Comparison of ENCODE assay signal across 28 cellular contexts in genomic region chr1:102776074-102776473, GRCh38.
A peak's percentile ranks its signal among the peaks of the same experiment; 100 is the strongest.
DNase-seq lines count a peak whose midpoint lies in the region; ATAC-seq and TF ChIP-seq lines count a peak whose summit lies in the region.
"Had no signal": no experiment of that assay in that cellular context is flagged by ENCODE, and none has a peak within 500 bp of the region (broad histone marks: within the 10 kb centered on the region; RNA-seq: fewer than 3 reads in every experiment).

No MANE protein-coding gene starts in this region.

- no peaks in the 10 kb centered on the region for H3K9me2 ChIP-seq in GM23338 (ENCODE audit: insufficient read depth)
- H3K9me2 ChIP-seq: SK-N-SH had no signal

- peak; percentile 69 for DNase-seq in GM23338 (ENCODE audit: low spot score)
- DNase-seq in NCI-H2081 treated with DMSO at 0.1 percent for 48 hours (lab: John Stamatoyannopoulos, UW): peak; percentile 58
- DNase-seq in NCI-H774 (lab: John Stamatoyannopoulos, UW): peak; percentile 47
- peak; percentile 27 for DNase-seq in iPS DF 6.9 (ENCODE audit: low read depth, low spot score)
- DNase-seq in natural killer cell: no peak
- no peak for DNase-seq in coronary artery (ENCODE audit: low spot score)
- no peak for DNase-seq in KG1 (lab: John Stamatoyannopoulos, UW)
- DNase-seq in right cardiac atrium: no peak
- DNase-seq: activated CD8-positive, alpha-beta T cell treated with anti-CD3 and anti-CD28 coated beads, Interleukin-2, amount 10 ng/mL, durations not matched to agents 7 days and 5 days; activated naive CD4-positive, alpha-beta T cell treated with anti-CD3 and anti-CD28 coated beads for 36 hours; activated T-cell treated with anti-CD3 and anti-CD28 coated beads, Interleukin-2, amount 50 U/mL, for 24 hours; amygdala; CD4-positive, alpha-beta memory T cell; DMS79 treated with DMSO at 0.1 percent for 48 hours; glutamatergic neuron; immature natural killer cell; left ventricle myocardium inferior; midbrain; NCI-H2029; nephron progenitor cell; SK-N-SH; stimulated activated CD4-positive, alpha-beta T cell treated with anti-CD3 and anti-CD28 coated beads, Interleukin-4, amount 100 ng/mL, for 1 hour; stimulated activated naive CD8-positive, alpha-beta T cell treated with anti-CD3 and anti-CD28 coated beads, Interleukin-15, Interleukin-2, amounts not matched to agents 100 U/mL and 50 U/mL, for 24 hours; T-helper 9 cell; trophoblast cell had no signal

- TF ChIP-seq CTCF in GM23338 (conservative IDR thresholded peaks at IDR 0.05; ENCODE audit: low read depth in 2 of 2) (no peak), natural killer cell (IDR thresholded peaks at IDR 0.05) (no peak), coronary artery (IDR thresholded peaks at IDR 0.05) (no peak)

- no peaks in the 10 kb centered on the region for H3K79me2 ChIP-seq in GM23338 (replicated peaks; ENCODE audit: insufficient read depth)

- H3K9me3 ChIP-seq in iPS DF 6.9 (ENCODE audit: control insufficient read depth, insufficient read depth, low read length) (no peaks in the 10 kb centered on the region), right cardiac atrium (ENCODE audit: control insufficient read depth, low read length) (no peaks in the 10 kb centered on the region)
- H3K9me3 ChIP-seq: left ventricle myocardium inferior, prostate gland, SK-N-SH had no signal

- H3K4me3 ChIP-seq in GM23338 (no peak overlapping the region), iPS DF 6.9 (ENCODE audit: low read length) (no peak overlapping the region), coronary artery (no peak overlapping the region), right cardiac atrium (ENCODE audit: low read length) (no peak overlapping the region)
- H3K4me3 ChIP-seq: left ventricle myocardium inferior, prostate gland, smooth muscle cell had no signal

- no peaks in the 10 kb centered on the region for H4K20me1 ChIP-seq in GM23338 (replicated peaks; ENCODE audit: insufficient read depth)

- no peak overlapping the region for H3K27ac Mint-ChIP-seq in GM23338
- no peak overlapping the region for H3K27ac Mint-ChIP-seq in natural killer cell
- H3K27ac Mint-ChIP-seq: activated CD8-positive, alpha-beta T cell treated with anti-CD3 and anti-CD28 coated beads, Interleukin-2, amount 10 ng/mL, durations not matched to agents 7 days and 5 days; activated naive CD4-positive, alpha-beta T cell treated with anti-CD3 and anti-CD28 coated beads for 36 hours; activated T-cell treated with anti-CD3 and anti-CD28 coated beads, Interleukin-2, amount 50 U/mL, for 24 hours; CD4-positive, alpha-beta memory T cell; dendritic cell treated with granulocyte-macrophage colony-stimulating factor and Interleukin-4, amounts not matched to agents 40 ng/mL and 50 ng/mL, for 4 days; immature natural killer cell; nephron progenitor cell had no signal

- H3K27me3 ChIP-seq in GM23338 (ENCODE audit: insufficient read depth): no peaks in the 10 kb centered on the region
- no peaks in the 10 kb centered on the region for H3K27me3 ChIP-seq in iPS DF 6.9 (ENCODE audit: control insufficient read depth, insufficient read depth, low read length)
- no peaks in the 10 kb centered on the region for H3K27me3 ChIP-seq in right cardiac atrium (ENCODE audit: control insufficient read depth, insufficient read depth)

- H3K4me1 ChIP-seq in GM23338 (ENCODE audit: insufficient read depth): no peaks in the 10 kb centered on the region
- H3K4me1 ChIP-seq in iPS DF 6.9 (ENCODE audit: control insufficient read depth, insufficient read depth, low read length): no peaks in the 10 kb centered on the region
- H3K4me1 ChIP-seq in right cardiac atrium (ENCODE audit: control insufficient read depth, insufficient read depth, low read length): no peaks in the 10 kb centered on the region
- H3K4me1 ChIP-seq: left ventricle myocardium inferior, prostate gland had no signal

- H3K4me2 ChIP-seq in GM23338: no peak overlapping the region
- H3K4me2 ChIP-seq: SK-N-SH, smooth muscle cell had no signal

- ATAC-seq in GM23338 (peak; percentile 93), natural killer cell (no peak), right cardiac atrium (no peak)
- ATAC-seq: activated CD8-positive, alpha-beta T cell treated with anti-CD3 and anti-CD28 coated beads, Interleukin-2, amount 10 ng/mL, durations not matched to agents 7 days and 5 days; stimulated activated naive CD8-positive, alpha-beta T cell treated with anti-CD3 and anti-CD28 coated beads, Interleukin-15, Interleukin-2, amounts not matched to agents 100 U/mL and 50 U/mL, for 24 hours had no signal

- H3K4me1 Mint-ChIP-seq in GM23338: peaks cover 12% of the 10 kb centered on the region; the same call in 2 of the 3 replicates
- no peaks in the 10 kb centered on the region for H3K4me1 Mint-ChIP-seq in natural killer cell
- H3K4me1 Mint-ChIP-seq: immature natural killer cell, nephron progenitor cell had no signal

- H3K36me3 Mint-ChIP-seq in GM23338 (ENCODE audit: low read depth) (no peaks in the 10 kb centered on the region), natural killer cell (no peaks in the 10 kb centered on the region)
- H3K36me3 Mint-ChIP-seq: CD4-positive, alpha-beta memory T cell; immature natural killer cell had no signal

- H3K36me3 ChIP-seq in GM23338 (ENCODE audit: insufficient read depth) (no peaks in the 10 kb centered on the region), iPS DF 6.9 (ENCODE audit: control insufficient read depth, insufficient read depth, low read length) (no peaks in the 10 kb centered on the region)
- H3K36me3 ChIP-seq: left ventricle myocardium inferior, prostate gland had no signal

- H3K27ac ChIP-seq in GM23338 (ENCODE audit: low read depth) (no peak overlapping the region), iPS DF 6.9 (ENCODE audit: low read length) (no peak overlapping the region), coronary artery (no peak overlapping the region), right cardiac atrium (ENCODE audit: low read length) (no peak overlapping the region)
- H3K27ac ChIP-seq: left ventricle myocardium inferior, prostate gland had no signal

- WGBS in iPS DF 6.9 (ENCODE audit: insufficient coverage, insufficient read length): no CpG with 5 or more reads among the region's 1 CpG
- 63% methylated on average over 1 of the region's 1 CpG for WGBS in right cardiac atrium

- H3K4me3 Mint-ChIP-seq in GM23338 (no peak overlapping the region), natural killer cell (no peak overlapping the region)
- H3K4me3 Mint-ChIP-seq: activated CD8-positive, alpha-beta T cell treated with anti-CD3 and anti-CD28 coated beads, Interleukin-2, amount 10 ng/mL, durations not matched to agents 7 days and 5 days; activated naive CD4-positive, alpha-beta T cell treated with anti-CD3 and anti-CD28 coated beads for 36 hours; activated T-cell treated with anti-CD3 and anti-CD28 coated beads, Interleukin-2, amount 50 U/mL, for 24 hours; CD4-positive, alpha-beta memory T cell; dendritic cell treated with granulocyte-macrophage colony-stimulating factor and Interleukin-4, amounts not matched to agents 40 ng/mL and 50 ng/mL, for 4 days; immature natural killer cell; nephron progenitor cell had no signal

- H3K27me3 Mint-ChIP-seq in GM23338 (ENCODE audit: insufficient read depth, low read depth, poor library complexity): no peaks in the 10 kb centered on the region
- H3K27me3 Mint-ChIP-seq in natural killer cell (ENCODE audit: low read depth in 2 of 2): no peaks in the 10 kb centered on the region
- H3K27me3 Mint-ChIP-seq: activated T-cell treated with anti-CD3 and anti-CD28 coated beads, Interleukin-2, amount 50 U/mL, for 24 hours; CD4-positive, alpha-beta memory T cell; dendritic cell treated with granulocyte-macrophage colony-stimulating factor and Interleukin-4, amounts not matched to agents 40 ng/mL and 50 ng/mL, for 4 days had no signal

- intact Hi-C loops in natural killer cell (cut with micrococcal nuclease) (no loop called here), right cardiac atrium (cut with DNase I) (no loop called here)

- H3K9me3 Mint-ChIP-seq in GM23338 (peaks cover 3% of the 10 kb centered on the region; the same call in 2 of the 3 replicates), natural killer cell (peaks cover 2 to 3% of the 10 kb centered on the region in 2 donors)
- H3K9me3 Mint-ChIP-seq: activated naive CD4-positive, alpha-beta T cell treated with anti-CD3 and anti-CD28 coated beads for 36 hours; activated T-cell treated with anti-CD3 and anti-CD28 coated beads, Interleukin-2, amount 50 U/mL, for 24 hours; dendritic cell treated with granulocyte-macrophage colony-stimulating factor and Interleukin-4, amounts not matched to agents 40 ng/mL and 50 ng/mL, for 4 days; nephron progenitor cell had no signal

- H2AFZ ChIP-seq in GM23338: no peak overlapping the region

- no peaks in the 10 kb centered on the region for H3F3A ChIP-seq in GM23338 (replicated peaks; ENCODE audit: low read depth)

TF ChIP-seq in GM23338, 12 proteins besides CTCF, POLR2A, EP300 and RAD21 (continues in another document):
- TF ChIP-seq ZNF331 (CRISPR knock-in tag; IDR thresholded peaks at IDR 0.05; ENCODE audit: low read depth): no peak
- no peak for TF ChIP-seq REST (IDR thresholded peaks at IDR 0.05; ENCODE audit: unreplicated experiment)
- TF ChIP-seq CREB1 (CRISPR knock-in tag; IDR thresholded peaks at IDR 0.05; ENCODE audit: low read depth): 0 out of 2 replicates have a peak, but pooled peaks have one; percentile 15

Comparison
In these comparisons a context has a peak if more than half of its experiments do, and no peak if none do; other contexts are left out.
1. DNase-seq: peak in GM23338 (single experiment), NCI-H2081 treated with DMSO at 0.1 percent for 48 hours (single experiment), NCI-H774 (single experiment) and iPS DF 6.9 (single experiment); none in natural killer cell (single experiment), coronary artery (single experiment), KG1 (single experiment) and right cardiac atrium (0 of 3).